In the genomic region with DNA sequence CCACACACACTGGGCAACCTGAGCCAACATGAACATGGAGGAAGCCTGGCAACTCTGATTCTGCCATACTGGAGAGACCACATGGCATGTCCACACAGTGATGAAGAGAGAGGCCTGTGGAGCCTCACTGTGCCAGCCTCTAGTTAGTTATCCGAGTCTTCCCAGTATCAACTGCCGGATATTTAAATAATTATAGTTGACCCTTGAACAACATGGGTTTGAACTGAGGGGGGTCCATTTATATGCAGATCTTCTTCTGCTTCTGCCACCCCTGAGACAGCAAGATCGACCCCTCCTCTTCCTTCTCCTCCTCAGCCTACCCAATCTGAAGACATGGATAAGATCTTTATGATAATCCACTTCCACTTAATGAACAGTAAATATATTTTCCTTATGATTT, we compare ENCODE assay signal across 34 cellular contexts. TPM values are rescaled to one million over a fixed set of nuclear protein-coding genes. Genes with fewer than 3 reads are reported as not detected.
"Had no signal": no experiment of that assay in that cellular context is flagged by ENCODE, and none has a peak within 500 bp of the region (broad histone marks: within the 10 kb centered on the region; RNA-seq: fewer than 3 reads in every experiment).

No MANE protein-coding gene starts in this region.

- H3K36me3 Mint-ChIP-seq: activated CD8-positive, alpha-beta memory T cell treated with anti-CD3 and anti-CD28 coated beads, Interleukin-2, amount 10 ng/mL, durations not matched to agents 7 days and 5 days; activated naive CD4-positive, alpha-beta T cell treated with anti-CD3 and anti-CD28 coated beads, Interleukin-2, amount 10 ng/mL, durations not matched to agents 7 days and 5 days; activated naive CD8-positive, alpha-beta T cell had no signal

- DNase-seq: activated CD4-positive, alpha-beta memory T cell treated with anti-CD3 and anti-CD28 coated beads, Interleukin-2, amount 10 ng/mL, durations not matched to agents 7 days and 5 days; activated CD4-positive, alpha-beta T cell treated with anti-CD3 and anti-CD28 coated beads for 1 hour; activated CD4-positive, alpha-beta T cell treated with anti-CD3 and anti-CD28 coated beads for 48 hours; activated CD4-positive, CD25-positive, alpha-beta regulatory T cell; activated CD8-positive, alpha-beta memory T cell treated with anti-CD3 and anti-CD28 coated beads for 24 hours; activated CD8-positive, alpha-beta memory T cell treated with anti-CD3 and anti-CD28 coated beads, Interleukin-2, amount 10 ng/mL, durations not matched to agents 7 days and 5 days; activated CD8-positive, alpha-beta memory T cell treated with anti-CD3 and anti-CD28 coated beads, Interleukin-2, amount 50 U/mL, for 48 hours; activated effector memory CD4-positive, alpha-beta T cell treated with Interleukin-2 at 50 U/mL for 16 hours; activated naive CD4-positive, alpha-beta T cell treated with anti-CD3 and anti-CD28 coated beads, Interleukin-2, amount 10 ng/mL, durations not matched to agents 7 days and 5 days; activated naive CD8-positive, alpha-beta T cell treated with anti-CD3 and anti-CD28 coated beads, Interleukin-2, amount 50 U/mL, for 24 hours; activated T-cell treated with anti-CD3 and anti-CD28 coated beads, Interleukin-2, amount 50 U/mL, for 48 hours; anterior cingulate cortex; brain microvascular endothelial cell; central memory CD4-positive, alpha-beta T cell; Karpas-422; NCI-H1048; NCI-H1105 treated with DMSO at 0.1 percent for 48 hours; NCI-H1436; NCI-H1694; NCI-H1930; NCI-H2081 treated with DMSO at 0.1 percent for 48 hours; NCI-H345; NCI-H526; NCI-H748 treated with DMSO at 0.1 percent for 48 hours; NK-92 treated with Interleukin-12 subunit alpha and Interleukin-12 subunit beta, amount 100 ng/mL, for 24 hours; PC-9; Right ventricle myocardium superior; SW 1271; T-helper 1 cell; T-helper 2 cell; T-helper 9 cell had no signal

- H3K4me3 ChIP-seq: PC-9 had no signal

- H3K36me3 ChIP-seq: brain microvascular endothelial cell had no signal

- ATAC-seq: activated CD8-positive, alpha-beta memory T cell treated with anti-CD3 and anti-CD28 coated beads, Interleukin-2, amount 10 ng/mL, durations not matched to agents 7 days and 5 days; activated naive CD8-positive, alpha-beta T cell treated with anti-CD3 and anti-CD28 coated beads, Interleukin-2, amount 50 U/mL, for 24 hours had no signal

- H3K4me1 Mint-ChIP-seq: activated CD4-positive, alpha-beta memory T cell treated with anti-CD3 and anti-CD28 coated beads, Interleukin-2, amount 10 ng/mL, durations not matched to agents 7 days and 5 days; activated CD8-positive, alpha-beta memory T cell treated with anti-CD3 and anti-CD28 coated beads, Interleukin-2, amount 10 ng/mL, durations not matched to agents 7 days and 5 days; activated naive CD4-positive, alpha-beta T cell treated with anti-CD3 and anti-CD28 coated beads, Interleukin-2, amount 10 ng/mL, durations not matched to agents 7 days and 5 days; activated naive CD8-positive, alpha-beta T cell treated with anti-CD3 and anti-CD28 coated beads, Interleukin-2, amount 50 U/mL, for 24 hours had no signal

- H3K27ac ChIP-seq: brain microvascular endothelial cell, PC-9, VCaP had no signal

- H3K27ac Mint-ChIP-seq: activated CD4-positive, alpha-beta memory T cell treated with anti-CD3 and anti-CD28 coated beads, Interleukin-2, amount 10 ng/mL, durations not matched to agents 7 days and 5 days; activated CD8-positive, alpha-beta memory T cell treated with anti-CD3 and anti-CD28 coated beads, Interleukin-2, amount 10 ng/mL, durations not matched to agents 7 days and 5 days; activated naive CD4-positive, alpha-beta T cell treated with anti-CD3 and anti-CD28 coated beads, Interleukin-2, amount 10 ng/mL, durations not matched to agents 7 days and 5 days; activated naive CD8-positive, alpha-beta T cell; activated naive CD8-positive, alpha-beta T cell treated with anti-CD3 and anti-CD28 coated beads, Interleukin-2, amount 50 U/mL, for 24 hours had no signal

- H3K27me3 ChIP-seq: brain microvascular endothelial cell had no signal

- H3K27me3 Mint-ChIP-seq: activated naive CD4-positive, alpha-beta T cell treated with anti-CD3 and anti-CD28 coated beads, Interleukin-2, amount 10 ng/mL, durations not matched to agents 7 days and 5 days had no signal

- H3K9me3 Mint-ChIP-seq: activated CD4-positive, alpha-beta memory T cell treated with anti-CD3 and anti-CD28 coated beads, Interleukin-2, amount 10 ng/mL, durations not matched to agents 7 days and 5 days; activated naive CD4-positive, alpha-beta T cell treated with anti-CD3 and anti-CD28 coated beads, Interleukin-2, amount 10 ng/mL, durations not matched to agents 7 days and 5 days; activated naive CD8-positive, alpha-beta T cell treated with anti-CD3 and anti-CD28 coated beads, Interleukin-2, amount 50 U/mL, for 24 hours had no signal

- H3K4me3 Mint-ChIP-seq: activated CD4-positive, alpha-beta memory T cell treated with anti-CD3 and anti-CD28 coated beads, Interleukin-2, amount 10 ng/mL, durations not matched to agents 7 days and 5 days; activated CD8-positive, alpha-beta memory T cell treated with anti-CD3 and anti-CD28 coated beads, Interleukin-2, amount 10 ng/mL, durations not matched to agents 7 days and 5 days; activated naive CD4-positive, alpha-beta T cell treated with anti-CD3 and anti-CD28 coated beads, Interleukin-2, amount 10 ng/mL, durations not matched to agents 7 days and 5 days; activated naive CD8-positive, alpha-beta T cell; activated naive CD8-positive, alpha-beta T cell treated with anti-CD3 and anti-CD28 coated beads, Interleukin-2, amount 50 U/mL, for 24 hours had no signal

RNA-seq across cellular contexts. Expression of a gene that starts 27.8 kb away (rescaled TPM):
- total RNA-seq: activated CD4-positive, alpha-beta memory T cell treated with anti-CD3 and anti-CD28 coated beads, Interleukin-2, amount 10 ng/mL, durations not matched to agents 7 days and 5 days; activated CD8-positive, alpha-beta memory T cell treated with anti-CD3 and anti-CD28 coated beads, Interleukin-2, amount 10 ng/mL, durations not matched to agents 7 days and 5 days; OCI-LY7 had no signal
